8 cellular contexts compared by ENCODE assay signal in genomic region chr19:11924886-11925583, GRCh38. TPM values are rescaled to one million over a fixed set of nuclear protein-coding genes. Genes with fewer than 3 reads are reported as not detected.
DNase-seq lines count a peak whose midpoint lies in the region; ATAC-seq, FAIRE-seq and TF ChIP-seq lines count a peak whose summit lies in the region.

Gene ZNF700, plus strand, starts transcription at chr19:11925107. Its CDS starts 104 bp downstream, at chr19:11925211.

- peak within 1 kb of the TSS; percentile 88 for H3K4me2 ChIP-seq in OCI-LY1 (ENCODE audit: low read length)

- H3K27me3 ChIP-seq in HUES64 (ENCODE audit: insufficient read depth, low read length) (no peaks in the 10 kb centered on the region), OCI-LY1 (ENCODE audit: insufficient read depth, low read length) (no peaks in the 10 kb centered on the region)

- H3F3A ChIP-seq in OCI-LY1 (ENCODE audit: insufficient read depth, low read length) = no peaks in the 10 kb centered on the region

- ATAC-seq in GM21515 (IDR thresholded peaks at IDR 0.05; ENCODE audit: unreplicated experiment) = peak; percentile 85

- peak within 1 kb of the TSS; percentile 95 for H3K27ac ChIP-seq in HUES64 (ENCODE audit: low read depth, low read length)
- peak within 1 kb of the TSS; percentile 96 for H3K27ac ChIP-seq in OCI-LY1 (ENCODE audit: low read depth, low read length, poor library complexity, severe bottlenecking)
- H3K27ac ChIP-seq in mesodermal cell (ENCODE audit: low read depth, low read length, severe bottlenecking) = peak within 1 kb of the TSS; percentile 84

- no peaks in the 10 kb centered on the region for H4K20me1 ChIP-seq in OCI-LY1 (ENCODE audit: insufficient read depth, low read length)

- H3K36me3 ChIP-seq in HUES64 (ENCODE audit: insufficient read depth, low read length) (peaks cover 3% of the 10 kb centered on the region), OCI-LY1 (ENCODE audit: insufficient read depth, low read length) (peaks cover 32% of the 10 kb centered on the region), mesodermal cell (ENCODE audit: control insufficient read depth, insufficient read depth, low read length) (peaks cover 19% of the 10 kb centered on the region)

- H3K9me3 ChIP-seq in HUES64 (ENCODE audit: insufficient read depth, low read depth, low read length) (no peaks in the 10 kb centered on the region), OCI-LY1 (ENCODE audit: low read length) (peaks cover 13% of the 10 kb centered on the region), mesodermal cell (ENCODE audit: control insufficient read depth, low read length) (peaks cover 7% of the 10 kb centered on the region)

- peak within 1 kb of the TSS; percentile 98 for H3K4me3 ChIP-seq in HUES64 (ENCODE audit: low read length)
- H3K4me3 ChIP-seq in OCI-LY1 (ENCODE audit: low read depth, low read length, poor library complexity, severe bottlenecking) = peak within 1 kb of the TSS; percentile 95
- peak within 1 kb of the TSS; percentile 75 for H3K4me3 ChIP-seq in mesodermal cell (ENCODE audit: extremely low read depth, insufficient read depth, low read length, poor library complexity, severe bottlenecking)

- H3K9me2 ChIP-seq in OCI-LY1 (ENCODE audit: low read depth, low read length) = no peaks in the 10 kb centered on the region

- H3K79me2 ChIP-seq in OCI-LY1 (ENCODE audit: insufficient read depth, low read length) = peaks cover 25% of the 10 kb centered on the region

- TF ChIP-seq CTCF in D721Med (IDR thresholded peaks at IDR 0.05; ENCODE audit: insufficient read depth, missing control alignments) (no peak), OCI-LY1 (IDR thresholded peaks at IDR 0.05; ENCODE audit: low read length) (no peak)

- peak; percentile 77 for DNase-seq in D721Med (ENCODE audit: insufficient read length, low spot score)
- peak; percentile 91 for DNase-seq in activated CD8-positive, alpha-beta memory T cell treated with anti-CD3 and anti-CD28 coated beads, Interleukin-2, amount 50 U/mL, for 4 hours
- peak; percentile 72 for DNase-seq in stimulated activated CD8-positive, alpha-beta memory T cell treated with anti-CD3 and anti-CD28 coated beads, Interleukin-15, amount 100 ng/mL, for 24 hours (ENCODE audit: low read depth)

- H3K4me1 ChIP-seq in HUES64 (ENCODE audit: insufficient read depth, low read length) (peaks cover 4% of the 10 kb centered on the region), OCI-LY1 (ENCODE audit: insufficient read depth, low read length, severe bottlenecking) (peaks cover 18% of the 10 kb centered on the region), mesodermal cell (ENCODE audit: control insufficient read depth, insufficient read depth, low read length, poor library complexity, severe bottlenecking) (peaks cover 6% of the 10 kb centered on the region)

- no peak within 1 kb of the TSS for H2AFZ ChIP-seq in OCI-LY1 (ENCODE audit: low read length)

- WGBS in HUES64 = under 1% methylated on average over 50 of the region's 50 CpGs
- WGBS in mesodermal cell (ENCODE audit: insufficient coverage in 2 of 2), 2 experiments = 0 to 1% methylated on average over 41 to 44 of the region's 50 CpGs

- H3K9ac ChIP-seq in HUES64 (ENCODE audit: low read depth, low read length) (peak within 1 kb of the TSS; percentile 96), OCI-LY1 (ENCODE audit: low read length) (peak within 1 kb of the TSS; percentile 95)

- FAIRE-seq in D721Med (lab: Jason Lieb, UNC) = no peak
- peak; percentile 51 for FAIRE-seq in endometrium (lab: Jason Lieb, UNC)

RNA-seq across cellular contexts. Expression of gene ZNF700, which starts in this region (rescaled TPM):
- 7.4 TPM for polyA plus RNA-seq in HUES64 (2013, experiment 1 of 2)
- polyA plus RNA-seq in HUES64 (2013, experiment 2 of 2) = 7.9 TPM
- 8.7 TPM for polyA plus RNA-seq in mesodermal cell (2013, experiment 1 of 2)
- 9.2 TPM for polyA plus RNA-seq in mesodermal cell (2013, experiment 2 of 2)

Comparison
In these comparisons a context has a peak if more than half of its experiments do, and no peak if none do; other contexts are left out.
1. Peak in every context shown above with its lines: DNase-seq, ATAC-seq, H3K4me3 ChIP-seq and H3K27ac ChIP-seq.